ENCODE assay signal across 12 cellular contexts in genomic region chr6:45655630-45656422, GRCh38.
DNase-seq lines count a peak whose midpoint lies in the region; ATAC-seq and TF ChIP-seq lines count a peak whose summit lies in the region.
"Had no signal": no experiment of that assay in that cellular context is flagged by ENCODE, and none has a peak within 500 bp of the region (broad histone marks: within the 10 kb centered on the region; RNA-seq: fewer than 3 reads in every experiment).

No MANE protein-coding gene starts in this region.

- H2AFZ ChIP-seq in PC-9 (no peak overlapping the region), trophoblast cell (ENCODE audit: insufficient read depth, low read length, poor library complexity) (no peak overlapping the region)

- no peaks in the 10 kb centered on the region for H3K79me2 ChIP-seq in PC-9 (ENCODE audit: low read depth)
- no peaks in the 10 kb centered on the region for H3K79me2 ChIP-seq in trophoblast cell (ENCODE audit: control insufficient read depth, insufficient read depth, low read length, poor library complexity)

- H3K36me3 ChIP-seq in PC-9 (ENCODE audit: low read depth) (no peaks in the 10 kb centered on the region), trophoblast cell (ENCODE audit: control insufficient read depth in 1 of 2, insufficient read depth in 2 of 2, low read length in 2 of 2) (peaks cover 0 to 2% of the 10 kb centered on the region in 2 experiments), Peyer's patch (no peaks in the 10 kb centered on the region)
- H3K36me3 ChIP-seq: colonic mucosa, vagina had no signal

- no peak for TF ChIP-seq POLR2A in Peyer's patch (IDR thresholded peaks at IDR 0.05)

- H3K4me1 ChIP-seq in PC-9 (replicated peaks; ENCODE audit: insufficient read depth) (peaks cover 61% of the 10 kb centered on the region), trophoblast cell (ENCODE audit: control insufficient read depth in 1 of 2, insufficient read depth in 2 of 2, low read length in 2 of 2) (peaks cover 13 to 22% of the 10 kb centered on the region in 2 experiments), Peyer's patch (no peaks in the 10 kb centered on the region)
- H3K4me1 ChIP-seq: colonic mucosa had no signal

- ATAC-seq in GM18870 (IDR thresholded peaks at IDR 0.05; ENCODE audit: unreplicated experiment): no peak
- ATAC-seq: activated T-cell treated with anti-CD3 and anti-CD28 coated beads, Interleukin-2, amount 50 U/mL, for 4 hours had no signal

- H2BK5ac ChIP-seq in trophoblast cell (ENCODE audit: low read depth, low read length, poor library complexity): peak overlapping the region; percentile 54

- no peak overlapping the region for H2AK5ac ChIP-seq in trophoblast cell (ENCODE audit: low read length)

- H2BK12ac ChIP-seq in trophoblast cell (ENCODE audit: low read length): no peak overlapping the region

- H2BK120ac ChIP-seq in trophoblast cell (ENCODE audit: insufficient read depth, low read length, poor library complexity): peak overlapping the region; percentile 6

- H3F3A ChIP-seq in PC-9 (ENCODE audit: insufficient read depth, low read depth): peaks cover 29% of the 10 kb centered on the region

- intact Hi-C loops in PC-9 (cut with micrococcal nuclease; ENCODE audit: unreplicated experiment): loop anchor here (1.0 to 5.0 kb wide), 3 partner anchors 48 to 234 kb away; no protein-coding TSS in a partner anchor

- H3K4me3 ChIP-seq in PC-9 (peak overlapping the region; percentile 22; the same call in 1 of the 2 replicates), epithelial cell of esophagus (ENCODE audit: low read length) (no peak overlapping the region), trophoblast cell (ENCODE audit: low read depth, low read length) (no peak overlapping the region), Peyer's patch (no peak overlapping the region)
- H3K4me3 ChIP-seq: colonic mucosa, vagina had no signal

- H3K27me3 ChIP-seq in PC-9 (ENCODE audit: insufficient read depth, low read depth): no peaks in the 10 kb centered on the region
- no peaks in the 10 kb centered on the region for H3K27me3 ChIP-seq in trophoblast cell (ENCODE audit: insufficient read depth, low read length)
- no peaks in the 10 kb centered on the region for H3K27me3 ChIP-seq in Peyer's patch
- H3K27me3 ChIP-seq: colonic mucosa, vagina had no signal

- H4K8ac ChIP-seq in trophoblast cell (ENCODE audit: low read depth, low read length): no peak overlapping the region

- H3K27ac ChIP-seq in PC-9 (peak overlapping the region; percentile 92), trophoblast cell (ENCODE audit: low read depth, low read length) (peak overlapping the region; percentile 70), Peyer's patch (no peak overlapping the region)
- H3K27ac ChIP-seq: colonic mucosa, vagina had no signal

- H3K14ac ChIP-seq in trophoblast cell (ENCODE audit: low read length): peak overlapping the region; percentile 9

- POLR2A ChIA-PET in PC-9 (lab: Charles Lee; ENCODE audit: unreplicated experiment): interaction anchor here (0.5 to 0.7 kb wide), 3 partner anchors 42 to 603 kb away, joined by 4 to 11 read pairs (median 8); no protein-coding TSS in a partner anchor

- H3K4ac ChIP-seq in trophoblast cell (ENCODE audit: low read depth, low read length): no peak overlapping the region

- no peaks in the 10 kb centered on the region for H3K9me2 ChIP-seq in PC-9 (ENCODE audit: insufficient read depth)

- H4K91ac ChIP-seq in trophoblast cell (ENCODE audit: low read depth, low read length): peak overlapping the region; percentile 45

- BruUV-seq in PC-9 (replicated peaks; lab: Mats Ljungman, UMichigan): no TSS peak

- H3K4me2 ChIP-seq in PC-9 (peak overlapping the region; percentile 68), trophoblast cell (ENCODE audit: low read length) (no peak overlapping the region)

- no peak overlapping the region for H3K23ac ChIP-seq in trophoblast cell (ENCODE audit: low read length)

- peaks cover 13% of the 10 kb centered on the region for H3K79me1 ChIP-seq in trophoblast cell (ENCODE audit: low read length)

- no peaks in the 10 kb centered on the region for H4K20me1 ChIP-seq in PC-9 (ENCODE audit: insufficient read depth)

- H4K12ac ChIP-seq in trophoblast cell (ENCODE audit: low read depth, low read length): no peak overlapping the region

- H3K9me3 ChIP-seq in PC-9 (ENCODE audit: insufficient read depth, low read depth): no peaks in the 10 kb centered on the region
- peaks cover 4% of the 10 kb centered on the region for H3K9me3 ChIP-seq in trophoblast cell (ENCODE audit: insufficient read depth, low read depth, low read length)
- H3K9me3 ChIP-seq in Peyer's patch: no peaks in the 10 kb centered on the region
- H3K9me3 ChIP-seq: colonic mucosa, vagina had no signal

- CTCF ChIA-PET in PC-9 (lab: Charles Lee): interaction anchor here (0.7 kb wide), 1 partner anchor 1389 kb away, joined by 3 read pairs; no protein-coding TSS in a partner anchor

- TF ChIP-seq CTCF in PC-9 (conservative IDR thresholded peaks at IDR 0.05) (no peak), epithelial cell of esophagus (IDR thresholded peaks at IDR 0.05; ENCODE audit: insufficient read depth, low read depth, low read length, missing control alignments) (no peak), Peyer's patch (IDR thresholded peaks at IDR 0.05) (no peak)

- no CpG with 5 or more reads among the region's 5 CpGs for WGBS in trophoblast cell (ENCODE audit: extremely low coverage, insufficient coverage, insufficient read length)

- H3K18ac ChIP-seq in trophoblast cell (ENCODE audit: low read length): no peak overlapping the region

- no peak overlapping the region for H3K9ac ChIP-seq in trophoblast cell (ENCODE audit: low read length)

- DNase-seq in ELF-1 (ENCODE audit: low read depth, low spot score) (peak; percentile 75), PC-9 (peak; percentile 72 to 98), epithelial cell of esophagus (ENCODE audit: low read depth) (peak; percentile 98), trophoblast cell (peak; percentile 86 to 95), GM19240 (ENCODE audit: insufficient read length, low spot score) (no peak), Peyer's patch (no peak)
- DNase-seq in stimulated activated CD4-positive, alpha-beta T cell treated with anti-CD3 and anti-CD28 coated beads, Interleukin-4, amount 100 ng/mL, for 1 hour: no peak
- DNase-seq: activated T-cell treated with anti-CD3 and anti-CD28 coated beads, Interleukin-2, amount 50 U/mL, for 4 hours; colonic mucosa; nucleus accumbens had no signal

Comparison
In these comparisons a context has a peak if more than half of its experiments do, and no peak if none do; other contexts are left out.
1. DNase-seq: peak in ELF-1 (single experiment), PC-9 (2 of 2), epithelial cell of esophagus (single experiment) and trophoblast cell (2 of 2); none in stimulated activated CD4-positive, alpha-beta T cell treated with anti-CD3 and anti-CD28 coated beads, Interleukin-4, amount 100 ng/mL, for 1 hour (single experiment), GM19240 (single experiment) and Peyer's patch (0 of 3).
2. H3K27ac ChIP-seq: peak in PC-9 (single experiment) and trophoblast cell (single experiment); none in Peyer's patch (0 of 4).